Comparison of ENCODE assay signal across 10 cellular contexts in genomic region chr12:96233941-96234461, GRCh38. TPM values are rescaled to one million over a fixed set of nuclear protein-coding genes. Genes with fewer than 3 reads are reported as not detected.
DNase-seq lines count a peak whose midpoint lies in the region; ATAC-seq lines count a peak whose summit lies in the region.
"Had no signal": no experiment of that assay in that cellular context is flagged by ENCODE, and none has a peak within 500 bp of the region (broad histone marks: within the 10 kb centered on the region; RNA-seq: fewer than 3 reads in every experiment).

No MANE protein-coding gene starts in this region.

- no peak overlapping the region for H3K9ac ChIP-seq in mucosa of rectum (ENCODE audit: low read depth in 1 of 2, low read length in 2 of 2)

- 11 to 12% methylated on average over 15 of the region's 15 CpGs for WGBS in aorta, 2 donors

- intact Hi-C loops in aorta (cut with DNase I): loop anchor here (10.0 kb wide), 2 partner anchors 171 to 251 kb away; partner anchors contain the start of genes CDK17 (in 1 of the 2) and CFAP54 (in 1 of the 2)

- DNase-seq in NCI-H2196 (lab: John Stamatoyannopoulos, UW; ENCODE audit: unreplicated experiment): peak; percentile 36
- no peak for DNase-seq in NCI-H2196 treated with DMSO at 0.1 percent for 48 hours (lab: John Stamatoyannopoulos, UW; ENCODE audit: unreplicated experiment)
- DNase-seq in epithelial cell of prostate (ENCODE audit: low read depth, low spot score): no peak
- peak; percentile 94 to 97 for DNase-seq in aorta
- no peak for DNase-seq in GDM1 (lab: John Stamatoyannopoulos, UW)
- DNase-seq: ACHN, islet precursor cell had no signal

- H3K4me3 ChIP-seq in mucosa of rectum (ENCODE audit: low read length in 2 of 2) (no peak overlapping the region), aorta (ENCODE audit: low read length in 2 of 2) (no peak overlapping the region)

- peak overlapping the region; percentile 3 for H3K27ac ChIP-seq in epithelial cell of prostate
- peak overlapping the region; percentile 77 to 79 for H3K27ac ChIP-seq in mucosa of rectum (ENCODE audit: low read depth in 2 of 2, low read length in 2 of 2)
- H3K27ac ChIP-seq in aorta (ENCODE audit: low read depth in 1 of 2, low read length in 2 of 2): peak overlapping the region in 1 of 2 donors; percentile 4

- H3K9me3 ChIP-seq in mucosa of rectum (ENCODE audit: control insufficient read depth in 2 of 2, low read length in 2 of 2): no peaks in the 10 kb centered on the region
- no peaks in the 10 kb centered on the region for H3K9me3 ChIP-seq in aorta (ENCODE audit: control insufficient read depth, low read length)

- H3K4me1 ChIP-seq in mucosa of rectum (ENCODE audit: control insufficient read depth in 2 of 2, insufficient read depth in 2 of 2, low read length in 2 of 2) (peaks cover 22 to 24% of the 10 kb centered on the region in 2 donors), aorta (ENCODE audit: control insufficient read depth in 1 of 2, insufficient read depth in 2 of 2, low read length in 2 of 2) (peaks cover 0 to 2% of the 10 kb centered on the region in 2 donors)

- H3K27me3 ChIP-seq in mucosa of rectum (ENCODE audit: control insufficient read depth in 2 of 2, insufficient read depth in 2 of 2, low read length in 2 of 2) (no peaks in the 10 kb centered on the region), aorta (ENCODE audit: control insufficient read depth in 1 of 2, insufficient read depth in 2 of 2, low read length in 1 of 2) (no peaks in the 10 kb centered on the region)

- ATAC-seq in aorta (ENCODE audit: low FRiP score) (peak; percentile 92), HG03520 (IDR thresholded peaks at IDR 0.05; ENCODE audit: unreplicated experiment) (no peak), HG03025 (IDR thresholded peaks at IDR 0.05; ENCODE audit: low FRiP score, unreplicated experiment) (no peak)

- H3K36me3 ChIP-seq in mucosa of rectum (ENCODE audit: control insufficient read depth in 2 of 2, insufficient read depth in 2 of 2, low read length in 2 of 2) (no peaks in the 10 kb centered on the region), aorta (ENCODE audit: control insufficient read depth in 1 of 2, insufficient read depth in 2 of 2, low read length in 1 of 2) (no peaks in the 10 kb centered on the region)

RNA-seq across cellular contexts. Expression of gene ELK3, which starts 39.8 kb away (rescaled TPM):
- 10 to 100 TPM; 57.8 to 73.8 TPM for total RNA-seq in aorta
- 10 to 100 TPM; 13.6 to 14.2 TPM for polyA plus RNA-seq in aorta

Comparison
In these comparisons a context has a peak if more than half of its experiments do, and no peak if none do; other contexts are left out.
1. DNase-seq: peak in NCI-H2196 (single experiment) and aorta (2 of 2); none in NCI-H2196 treated with DMSO at 0.1 percent for 48 hours (single experiment), epithelial cell of prostate (single experiment) and GDM1 (single experiment).